ENCODE assay signal across 1 cellular context in genomic region chr16:48609453-48610023, GRCh38.
TF ChIP-seq lines count a peak whose summit lies in the region.

No MANE protein-coding gene starts in this region.

TF ChIP-seq in HepG2, 621 proteins besides CTCF, POLR2A, EP300 and RAD21 (continued from another document):
- TF ChIP-seq ZNF784 (CRISPR knock-in tag; IDR thresholded peaks at IDR 0.05; ENCODE audit: borderline replicate concordance): peak; percentile 67; the same call in 1 of the 2 replicates
- TF ChIP-seq MAFG (CRISPR knock-in tag; IDR thresholded peaks at IDR 0.05): 0 out of 2 replicates have a peak, but pooled peaks have one; percentile 29
- TF ChIP-seq SMYD3 (CRISPR knock-in tag; IDR thresholded peaks at IDR 0.05): 0 out of 2 replicates have a peak, but pooled peaks have one; percentile 53
- peak in 1 of 2 experiments; percentile 22; a peak in 2 of 4 replicates for TF ChIP-seq HMGXB4 (CRISPR knock-in tag; IDR thresholded peaks at IDR 0.05; ENCODE audit: borderline replicate concordance in 1 of 2, low read depth in 1 of 2)
- peak; percentile 93; the same call in 1 of the 2 replicates for TF ChIP-seq ZNF619 (CRISPR knock-in tag; IDR thresholded peaks at IDR 0.05)
- no peak for TF ChIP-seq NFYC (CRISPR knock-in tag; IDR thresholded peaks at IDR 0.05)
- peak; percentile 50; the same call in 1 of the 2 replicates for TF ChIP-seq HDAC1 (CRISPR knock-in tag; IDR thresholded peaks at IDR 0.05)
- TF ChIP-seq U2AF1 (optimal IDR thresholded peaks at IDR 0.05; ENCODE audit: low read depth, low read length): peak; percentile 27
